ENCODE assay signal across 8 cellular contexts in the genomic region with DNA sequence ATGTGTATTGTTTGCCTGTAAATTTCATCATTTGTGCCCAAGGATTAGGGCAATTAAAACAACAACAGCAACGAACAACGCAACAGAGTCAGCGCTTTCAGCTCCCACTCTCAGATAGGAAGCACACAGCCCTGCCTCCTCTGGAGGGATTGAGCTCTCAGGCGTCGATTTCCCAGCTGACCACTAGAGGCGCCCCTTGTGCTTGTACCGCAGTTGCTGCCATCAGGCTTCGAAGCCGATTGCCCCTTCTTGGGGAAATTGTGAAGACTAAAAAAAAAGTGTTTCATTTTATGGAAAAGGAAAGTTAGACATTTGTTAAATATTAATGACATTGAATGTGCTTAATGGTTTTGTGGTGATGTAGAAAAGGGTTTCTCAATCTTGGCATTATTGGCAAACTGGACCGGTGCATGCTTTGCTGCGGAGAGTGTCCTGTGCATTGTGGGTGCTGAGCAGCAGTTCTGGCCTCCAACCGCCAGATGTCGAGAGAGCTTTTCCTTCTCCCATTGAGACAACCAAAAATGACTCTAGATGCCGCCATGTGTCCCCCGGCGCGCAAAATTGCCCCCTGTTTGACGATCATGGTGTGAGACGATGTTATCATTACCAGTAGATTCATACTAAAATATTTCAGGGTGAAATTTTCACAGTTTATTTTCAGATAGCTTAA.
DNase-seq lines count a peak whose midpoint lies in the region; ATAC-seq and TF ChIP-seq lines count a peak whose summit lies in the region.

No MANE protein-coding gene starts in this region.

- H3K9me3 Mint-ChIP-seq in endothelial cell (ENCODE audit: unreplicated experiment) = no peaks in the 10 kb centered on the region

- no peaks in the 10 kb centered on the region for H3K4me1 Mint-ChIP-seq in endothelial cell (ENCODE audit: unreplicated experiment)

- intact Hi-C loops in posterior cingulate gyrus (cut with DNase I) = no loop called here

- no peaks in the 10 kb centered on the region for H3K36me3 Mint-ChIP-seq in endothelial cell (ENCODE audit: low read depth, unreplicated experiment)

- TF ChIP-seq CTCF in AG10803 (conservative IDR thresholded peaks at IDR 0.05; ENCODE audit: low read length) (peak; percentile 18; the same call in 1 of the 2 replicates), GM12873 (IDR thresholded peaks at IDR 0.05; ENCODE audit: insufficient read depth, low read depth, low read length, missing control alignments) (peak; percentile 74), endothelial cell (IDR thresholded peaks at IDR 0.05; ENCODE audit: unreplicated experiment) (peak; percentile 91)

- no peak overlapping the region for H3K4me3 ChIP-seq in AG10803 (ENCODE audit: low read length)

- H3K27ac Mint-ChIP-seq in endothelial cell (ENCODE audit: unreplicated experiment) = no peak overlapping the region

- ATAC-seq in HG02571 (IDR thresholded peaks at IDR 0.05; ENCODE audit: unreplicated experiment) (no peak), HG03378 (IDR thresholded peaks at IDR 0.05; ENCODE audit: unreplicated experiment) (no peak)

- H3K27me3 Mint-ChIP-seq in endothelial cell (ENCODE audit: unreplicated experiment) = no peaks in the 10 kb centered on the region

- no peak overlapping the region for H3K4me3 Mint-ChIP-seq in endothelial cell (ENCODE audit: unreplicated experiment)

- DNase-seq in AG10803 (ENCODE audit: low read depth) (no peak), NCI-H526 treated with DMSO at 0.1 percent for 48 hours (lab: John Stamatoyannopoulos, UW) (peak; percentile 1), endothelial cell (ENCODE audit: low spot score) (peak; percentile 68), posterior cingulate gyrus (peak in 8 of 10 donors; percentile 23 to 87 (median 60))
- DNase-seq in activated CD4-positive, CD25-positive, alpha-beta regulatory T cell (lab: John Stamatoyannopoulos, UW) = no peak

Comparison
In these comparisons a context has a peak if more than half of its experiments do, and no peak if none do; other contexts are left out.
1. DNase-seq: peak in NCI-H526 treated with DMSO at 0.1 percent for 48 hours (single experiment), endothelial cell (single experiment) and posterior cingulate gyrus (8 of 10); none in AG10803 (single experiment) and activated CD4-positive, CD25-positive, alpha-beta regulatory T cell (0 of 4).
2. CTCF ChIP-seq: peak in every context shown above with its lines; median percentile 91 in endothelial cell; 74 in GM12873; 18 in AG10803.